Comparison of ENCODE assay signal across 6 cellular contexts in the genomic region with DNA sequence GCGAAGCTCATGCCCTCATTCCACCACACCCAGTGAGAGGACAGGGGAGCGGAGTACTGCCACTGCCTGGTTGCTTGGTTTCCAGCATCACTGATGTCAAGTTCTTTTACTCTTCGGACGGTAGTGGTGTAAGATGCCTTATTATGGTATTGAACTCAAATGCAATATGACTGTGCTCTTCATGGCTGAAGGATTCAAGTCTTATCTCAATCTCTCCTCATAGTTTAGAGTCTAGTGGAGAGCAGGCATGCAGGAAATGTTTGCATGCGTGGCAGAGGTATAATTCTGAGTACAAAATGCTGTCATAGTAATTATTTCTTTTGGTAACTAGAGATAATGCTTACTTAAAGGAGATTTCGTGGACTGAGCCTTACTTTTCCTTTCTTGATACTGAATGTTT. TPM values are rescaled to one million over a fixed set of nuclear protein-coding genes. Genes with fewer than 3 reads are reported as not detected.
"Had no signal": no experiment of that assay in that cellular context is flagged by ENCODE, and none has a peak within 500 bp of the region (broad histone marks: within the 10 kb centered on the region; RNA-seq: fewer than 3 reads in every experiment).

No MANE protein-coding gene starts in this region.

RNA-seq across cellular contexts. Expression of a gene that starts 46.5 kb away (rescaled TPM):
- total RNA-seq: M059J, PC-3, Peyer's patch, Right ventricle myocardium superior, SJSA1 had no signal
- polyA plus RNA-seq: SK-N-SH had no signal
